Comparison of ENCODE assay signal across 8 cellular contexts in the genomic region with DNA sequence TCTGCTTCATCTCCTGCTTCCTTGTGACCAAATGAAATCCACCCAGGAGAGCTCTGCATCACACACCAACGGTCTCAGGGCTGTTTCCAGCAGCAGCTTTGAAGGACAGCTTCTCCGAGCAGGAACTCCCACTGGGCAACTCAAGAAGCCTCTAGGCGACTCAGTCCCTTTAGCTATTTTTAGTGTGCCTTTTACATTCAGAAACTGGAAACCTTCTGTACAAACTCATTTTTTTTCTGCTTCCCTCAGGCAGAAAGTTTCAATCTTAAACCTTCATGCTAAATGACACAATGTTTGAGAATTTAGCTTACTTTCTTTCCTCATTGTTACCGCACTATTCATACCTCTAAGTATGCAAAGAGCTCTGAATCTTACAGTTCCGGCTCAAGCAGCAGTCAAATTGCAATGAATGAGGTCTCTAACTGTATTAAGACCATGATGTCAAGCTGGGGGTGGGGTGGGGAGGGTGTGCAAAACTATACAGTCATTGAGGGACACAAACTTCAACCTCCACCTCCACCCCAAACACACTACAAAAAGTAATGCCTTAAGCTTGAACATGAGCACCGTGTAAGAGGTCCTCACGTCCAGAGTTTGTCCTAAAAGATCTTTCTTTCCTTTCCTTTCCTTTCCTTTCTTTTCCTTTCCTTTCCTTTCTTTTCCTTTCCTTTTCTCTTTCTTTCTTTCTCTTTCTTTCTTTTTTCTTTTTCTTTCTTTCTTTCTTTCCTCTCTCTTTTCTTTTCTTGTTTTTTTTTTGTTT. TPM values are rescaled to one million over a fixed set of nuclear protein-coding genes. Genes with fewer than 3 reads are reported as not detected.
DNase-seq lines count a peak whose midpoint lies in the region; ATAC-seq and TF ChIP-seq lines count a peak whose summit lies in the region.

No MANE protein-coding gene starts in this region.

- H3F3A ChIP-seq in PC-3 (ENCODE audit: low read length, unreplicated experiment) = peaks cover 5% of the 10 kb centered on the region

- H3K36me3 ChIP-seq in PC-3 (ENCODE audit: low read depth, low read length) (no peaks in the 10 kb centered on the region), mucosa of descending colon (ENCODE audit: low read depth) (no peaks in the 10 kb centered on the region), BE2C (no peaks in the 10 kb centered on the region)

- peak overlapping the region; percentile 60 for H2AFZ ChIP-seq in PC-3 (ENCODE audit: low read length)

- no peaks in the 10 kb centered on the region for H3K79me2 ChIP-seq in PC-3 (ENCODE audit: low read length)

- POLR2A ChIA-PET in PC-3 (lab: Charles Lee; ENCODE audit: unreplicated experiment) = interaction anchor here (0.5 to 0.6 kb wide), 4 partner anchors 26 to 485 kb away, joined by 4 to 8 read pairs (median 6); no protein-coding TSS in a partner anchor

- no TSS peak for BruUV-seq in PC-3 (replicated peaks; lab: Mats Ljungman, UMichigan)

- H3K27ac ChIP-seq in PC-3 (ENCODE audit: low read length) = peak overlapping the region; percentile 78

- H3K27me3 Mint-ChIP-seq in activated T-cell treated with anti-CD3 and anti-CD28 coated beads, Interleukin-2, amount 50 U/mL, for 4 hours (ENCODE audit: low read depth) = peaks cover 3% of the 10 kb centered on the region

- H3K4me2 ChIP-seq in PC-3 (ENCODE audit: low read length) = peak overlapping the region; percentile 65

- CTCF ChIA-PET in PC-3 (lab: Charles Lee) = interaction anchor here (0.7 to 1.4 kb wide), 4 partner anchors 8 to 589 kb away, joined by 3 to 5 read pairs (median 4); no protein-coding TSS in a partner anchor

- H3K9me3 ChIP-seq in PC-3 (ENCODE audit: low read length) = no peaks in the 10 kb centered on the region
- no peaks in the 10 kb centered on the region for H3K9me3 ChIP-seq in mucosa of descending colon
- no peaks in the 10 kb centered on the region for H3K9me3 ChIP-seq in BE2C

- TF ChIP-seq CTCF in PC-3 (conservative IDR thresholded peaks at IDR 0.05; ENCODE audit: low read depth, low read length) = no peak
- TF ChIP-seq CTCF in mucosa of descending colon (IDR thresholded peaks at IDR 0.05) = no peak
- no peak for TF ChIP-seq CTCF in BE2C (IDR thresholded peaks at IDR 0.05; ENCODE audit: low read depth, low read length)

- no peaks in the 10 kb centered on the region for H4K20me1 ChIP-seq in PC-3 (ENCODE audit: low read length)

- no peak overlapping the region for H3K4me3 Mint-ChIP-seq in activated T-cell treated with anti-CD3 and anti-CD28 coated beads, Interleukin-2, amount 50 U/mL, for 4 hours

- H3K9ac ChIP-seq in PC-3 (ENCODE audit: low read length) = peak overlapping the region; percentile 24; the same call in 1 of the 2 replicates

- peaks cover 28% of the 10 kb centered on the region for H3K4me1 Mint-ChIP-seq in activated T-cell treated with anti-CD3 and anti-CD28 coated beads, Interleukin-2, amount 50 U/mL, for 4 hours (ENCODE audit: low read depth)

- H3K4me3 ChIP-seq in PC-3 (ENCODE audit: low read length) (peak overlapping the region; percentile 32; the same call in 1 of the 2 replicates), mucosa of descending colon (no peak overlapping the region), BE2C (ENCODE audit: low read depth, low read length) (no peak overlapping the region)

- intact Hi-C loops in PC-3 (cut with micrococcal nuclease) = loop anchor here (1.0 to 10.0 kb wide), 2 partner anchors 467 to 499 kb away; no protein-coding TSS in a partner anchor
- intact Hi-C loops in mucosa of descending colon (cut with DNase I, micrococcal nuclease) = loop anchor here (5.0 to 10.0 kb wide), 2 partner anchors 99 to 592 kb away; no protein-coding TSS in a partner anchor

- H3K4me1 ChIP-seq in PC-3 (ENCODE audit: insufficient read depth, low read length) (peaks cover 39% of the 10 kb centered on the region), mucosa of descending colon (ENCODE audit: low read depth) (peaks cover 16% of the 10 kb centered on the region), BE2C (peaks cover 16% of the 10 kb centered on the region)

- no peak for DNase-seq in activated T-cell treated with anti-CD3 and anti-CD28 coated beads, Interleukin-2, amount 50 U/mL, for 4 hours
- DNase-seq in activated T-cell treated with anti-CD3 and anti-CD28 coated beads for 4 hours (no peak), PC-3 (peak; percentile 78), foreskin melanocyte (peak; percentile 59), mucosa of descending colon (no peak), cerebellum (ENCODE audit: low spot score) (no peak), BE2C (no peak)

- H3K27me3 ChIP-seq in PC-3 (ENCODE audit: low read length) (no peaks in the 10 kb centered on the region), BE2C (no peaks in the 10 kb centered on the region)

- ATAC-seq in activated T-cell treated with anti-CD3 and anti-CD28 coated beads, Interleukin-2, amount 50 U/mL, for 4 hours = peak; percentile 49 to 76
- ATAC-seq in HG02588 (IDR thresholded peaks at IDR 0.05; ENCODE audit: unreplicated experiment) (peak; percentile 81), PC-3 (peak; percentile 67), mucosa of descending colon (no peak)

- no peaks in the 10 kb centered on the region for H3K36me3 Mint-ChIP-seq in activated T-cell treated with anti-CD3 and anti-CD28 coated beads, Interleukin-2, amount 50 U/mL, for 4 hours (ENCODE audit: insufficient read depth)

- H3K9me2 ChIP-seq in PC-3 (replicated peaks; ENCODE audit: low read length) = no peaks in the 10 kb centered on the region

- H3K9me3 Mint-ChIP-seq in activated T-cell treated with anti-CD3 and anti-CD28 coated beads, Interleukin-2, amount 50 U/mL, for 4 hours = no peaks in the 10 kb centered on the region

RNA-seq across cellular contexts. Expression of a gene that starts 16.4 kb away (rescaled TPM):
- 10 to 100 TPM; 27.6 to 38.0 (median 33.5) TPM for total RNA-seq in activated T-cell treated with anti-CD3 and anti-CD28 coated beads, Interleukin-2, amount 50 U/mL, for 4 hours
- total RNA-seq in PC-3 (2014; rRNA removed) (15.1 and 27.7 TPM in 2 replicates), mucosa of descending colon (10 to 100 TPM; 16.2 to 29.5 (median 23.5) TPM), cerebellum (88.7 TPM)
- 30.9 TPM for polyA plus RNA-seq in BE2C (2012; ENCODE audit: insufficient read depth, insufficient read length, low read depth)

Comparison
In these comparisons a context has a peak if more than half of its experiments do, and no peak if none do; other contexts are left out.
1. DNase-seq: peak in PC-3 (single experiment) and foreskin melanocyte (single experiment); none in activated T-cell treated with anti-CD3 and anti-CD28 coated beads, Interleukin-2, amount 50 U/mL, for 4 hours (single experiment), activated T-cell treated with anti-CD3 and anti-CD28 coated beads for 4 hours (single experiment), mucosa of descending colon (0 of 3), cerebellum (single experiment) and BE2C (single experiment).